In genomic region chr1:176285996-176286395, GRCh38 we compare ENCODE assay signal across 34 cellular contexts.
"Had no signal": no experiment of that assay in that cellular context is flagged by ENCODE, and none has a peak within 500 bp of the region (broad histone marks: within the 10 kb centered on the region; RNA-seq: fewer than 3 reads in every experiment).

No MANE protein-coding gene starts in this region.

- ATAC-seq: activated naive CD4-positive, alpha-beta T cell treated with anti-CD3 and anti-CD28 coated beads, Interleukin-2, amount 50 U/mL, for 72 hours; activated naive CD8-positive, alpha-beta T cell treated with anti-CD3 and anti-CD28 coated beads, Interleukin-2, amount 50 U/mL, for 24 hours; activated T-cell treated with anti-CD3 and anti-CD28 coated beads, Interleukin-2, amount 50 U/mL, for 4 hours; activated T-cell treated with anti-CD3 and anti-CD28 coated beads, Interleukin-2, amount 50 U/mL, for 72 hours; activated T-helper 17 cell treated with anti-CD3 and anti-CD28 coated beads, Interleukin-2, amount 50 U/mL, for 72 hours; body of pancreas had no signal

- DNase-seq: activated effector memory CD4-positive, alpha-beta T cell treated with anti-CD3 and anti-CD28 coated beads, Interleukin-2, amount 50 U/mL, for 16 hours; activated effector memory CD4-positive, alpha-beta T cell treated with Interleukin-2 at 50 U/mL for 16 hours; activated gamma-delta T cell; activated gamma-delta T cell treated with Interleukin-2 at 50 U/mL for 16 hours; activated naive CD4-positive, alpha-beta T cell; activated naive CD4-positive, alpha-beta T cell treated with anti-CD3 and anti-CD28 coated beads for 36 hours; activated naive CD4-positive, alpha-beta T cell treated with anti-CD3 and anti-CD28 coated beads, Interleukin-2, amount 10 ng/mL, durations not matched to agents 7 days and 5 days; activated naive CD4-positive, alpha-beta T cell treated with anti-CD3 and anti-CD28 coated beads, Interleukin-2, amount 50 U/mL, for 16 hours; activated naive CD4-positive, alpha-beta T cell treated with Interleukin-2 at 50 U/mL for 16 hours; activated naive CD8-positive, alpha-beta T cell treated with anti-CD3 and anti-CD28 coated beads for 36 hours; activated naive CD8-positive, alpha-beta T cell treated with anti-CD3 and anti-CD28 coated beads, Interleukin-2, amount 10 ng/mL, durations not matched to agents 7 days and 5 days; activated naive CD8-positive, alpha-beta T cell treated with anti-CD3 and anti-CD28 coated beads, Interleukin-2, amount 50 U/mL, for 24 hours; activated T-cell treated with anti-CD3 and anti-CD28 coated beads, Interleukin-2, amount 50 U/mL, for 1 hour; activated T-cell treated with anti-CD3 and anti-CD28 coated beads, Interleukin-2, amount 50 U/mL, for 24 hours; activated T-cell treated with anti-CD3 and anti-CD28 coated beads, Interleukin-2, amount 50 U/mL, for 4 hours; activated T-cell treated with anti-CD3 and anti-CD28 coated beads, Interleukin-2, amount 50 U/mL, for 48 hours; activated T-cell treated with anti-CD3 and anti-CD28 coated beads, Interleukin-2, amount 50 U/mL, for 72 hours; adrenal gland; amniotic stem cell; amygdala; anterior cingulate cortex; aorta; body of pancreas; brain microvascular endothelial cell; caudate nucleus; cerebellar nuclear complex had no signal

- H3K27me3 ChIP-seq: adrenal gland, ascending aorta, body of pancreas, brain microvascular endothelial cell, breast epithelium, cardiac muscle cell had no signal

- H3K27ac ChIP-seq: adrenal gland, ascending aorta, body of pancreas, brain microvascular endothelial cell, breast epithelium, cardiac muscle cell had no signal

- H3K4me3 ChIP-seq: adrenal gland, ascending aorta, body of pancreas, breast epithelium, cardiac muscle cell had no signal

- H3K36me3 ChIP-seq: adrenal gland, ascending aorta, brain microvascular endothelial cell, breast epithelium, cardiac muscle cell had no signal

- H3K4me1 ChIP-seq: adrenal gland, ascending aorta, body of pancreas, breast epithelium had no signal

- H3K9me3 ChIP-seq: adrenal gland had no signal

- FAIRE-seq: astrocyte, bronchial epithelial cell, colon had no signal
